ENCODE assay signal across 8 cellular contexts in the genomic region with DNA sequence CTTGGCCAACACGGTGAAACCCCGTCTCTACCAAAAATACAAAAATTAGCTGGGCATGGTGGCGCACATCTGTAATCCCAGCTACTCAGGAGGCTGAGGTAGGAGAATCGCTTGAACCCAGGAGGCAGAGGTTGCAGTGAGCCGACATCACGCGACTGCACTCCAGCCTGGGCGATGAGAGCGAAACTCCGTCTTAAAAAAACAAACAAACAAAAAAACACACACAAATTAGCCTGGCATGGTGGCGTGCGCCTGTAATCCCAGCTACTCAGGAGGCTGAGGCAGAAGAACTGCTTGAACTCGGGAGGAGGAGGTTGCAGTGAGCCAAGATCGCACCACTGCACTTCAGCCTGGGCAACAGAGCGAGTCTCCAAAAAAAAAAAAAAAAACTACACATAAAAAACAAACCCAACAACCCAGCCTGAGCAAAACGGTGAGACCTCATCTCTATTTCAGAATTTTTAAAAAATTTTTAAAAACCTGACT. TPM values are rescaled to one million over a fixed set of nuclear protein-coding genes. Genes with fewer than 3 reads are reported as not detected.
A peak's percentile ranks its signal among the peaks of the same experiment; 100 is the strongest.
DNase-seq lines count a peak whose midpoint lies in the region; ATAC-seq and TF ChIP-seq lines count a peak whose summit lies in the region.
"Not testable (repeated sequence)": the region's sequence is repeated elsewhere in the genome, so short reads cannot be mapped to it uniquely, and the experiment has no call there.

No MANE protein-coding gene starts in this region.

- not testable (repeated sequence) for H3K9me2 ChIP-seq in DOHH2 (replicated peaks; ENCODE audit: control insufficient read depth, low read length); OCI-LY7 (ENCODE audit: insufficient read depth, low read length)

- DNase-seq in OCI-LY7 (ENCODE audit: low spot score); activated CD8-positive, alpha-beta T cell treated with anti-CD3 and anti-CD28 coated beads, Interleukin-2, amount 10 ng/mL, durations not matched to agents 7 days and 5 days; brain microvascular endothelial cell; left ventricle myocardium inferior; naive B cell; upper lobe of right lung: not testable (repeated sequence)

- CTCF ChIA-PET in OCI-LY7 (lab: Charles Lee; ENCODE audit: unreplicated experiment) = not testable (repeated sequence)
- CTCF ChIA-PET in activated CD8-positive, alpha-beta T cell treated with anti-CD3 and anti-CD28 coated beads, Interleukin-2, amount 10 ng/mL, durations not matched to agents 7 days and 5 days (lab: Charles Lee) = interaction anchor here (3.0 kb wide), 1 partner anchor 34 kb away, joined by 18 read pairs; no protein-coding TSS in a partner anchor

- not testable (repeated sequence) for BruUV-seq in OCI-LY7 (replicated peaks; lab: Mats Ljungman, UMichigan)

- peak overlapping the region; percentile 72 for H3K27ac Mint-ChIP-seq in activated CD8-positive, alpha-beta T cell treated with anti-CD3 and anti-CD28 coated beads, Interleukin-2, amount 10 ng/mL, durations not matched to agents 7 days and 5 days
- peak overlapping the region; percentile 57 to 96 (median 84) for H3K27ac Mint-ChIP-seq in naive B cell

- H3K79me2 ChIP-seq in DOHH2 (ENCODE audit: control insufficient read depth, low read length) = peaks cover 100% of the 10 kb centered on the region
- peaks cover 100% of the 10 kb centered on the region for H3K79me2 ChIP-seq in OCI-LY7 (ENCODE audit: insufficient read depth, low read depth, low read length)

- not testable (repeated sequence) for ATAC-seq in activated CD8-positive, alpha-beta T cell treated with anti-CD3 and anti-CD28 coated beads, Interleukin-2, amount 10 ng/mL, durations not matched to agents 7 days and 5 days; naive B cell (ENCODE audit: low read depth in 2 of 2); upper lobe of right lung

- peaks cover 92% of the 10 kb centered on the region for H3F3A ChIP-seq in DOHH2 (ENCODE audit: control insufficient read depth, insufficient read depth)

- H3K9ac ChIP-seq in skeletal muscle satellite cell (ENCODE audit: low read depth, low read length) = peak overlapping the region; percentile 28

- H3K4me3 Mint-ChIP-seq in activated CD8-positive, alpha-beta T cell treated with anti-CD3 and anti-CD28 coated beads, Interleukin-2, amount 10 ng/mL, durations not matched to agents 7 days and 5 days = not testable (repeated sequence)
- H3K4me3 Mint-ChIP-seq in naive B cell = peak overlapping the region; percentile 22 to 97 (median 82)

- intact Hi-C loops in OCI-LY7 (cut with micrococcal nuclease; ENCODE audit: unreplicated experiment) = loop anchor here (10.0 kb wide), 1 partner anchor 544 kb away; the partner anchor contains the start of gene SEC23B
- intact Hi-C loops in left ventricle myocardium inferior (cut with micrococcal nuclease); upper lobe of right lung (cut with DNase I): not testable (repeated sequence)

- H2AFZ ChIP-seq in OCI-LY7 (ENCODE audit: low read length) = not testable (repeated sequence)

- H3K9me3 Mint-ChIP-seq in activated CD8-positive, alpha-beta T cell treated with anti-CD3 and anti-CD28 coated beads, Interleukin-2, amount 10 ng/mL, durations not matched to agents 7 days and 5 days (ENCODE audit: insufficient read depth); naive B cell: not testable (repeated sequence)

- peaks cover 75% of the 10 kb centered on the region for H3K36me3 Mint-ChIP-seq in activated CD8-positive, alpha-beta T cell treated with anti-CD3 and anti-CD28 coated beads, Interleukin-2, amount 10 ng/mL, durations not matched to agents 7 days and 5 days (ENCODE audit: low read depth)
- not testable (repeated sequence) for H3K36me3 Mint-ChIP-seq in naive B cell

- not testable (repeated sequence) for TF ChIP-seq CTCF in DOHH2 (IDR thresholded peaks at IDR 0.05; ENCODE audit: low read depth, low read length, poor library complexity, severe bottlenecking); OCI-LY7 (conservative IDR thresholded peaks at IDR 0.05; ENCODE audit: low read length); brain microvascular endothelial cell (IDR thresholded peaks at IDR 0.05; ENCODE audit: low read depth, low read length, missing control alignments); left ventricle myocardium inferior (IDR thresholded peaks at IDR 0.05; ENCODE audit: borderline replicate concordance); upper lobe of right lung (IDR thresholded peaks at IDR 0.05)

- peak overlapping the region; percentile 86 for H3K4me3 ChIP-seq in DOHH2 (ENCODE audit: low read length)
- peak overlapping the region; percentile 97 for H3K4me3 ChIP-seq in OCI-LY7 (ENCODE audit: low read depth, low read length, poor library complexity, severe bottlenecking)
- H3K4me3 ChIP-seq in brain microvascular endothelial cell (ENCODE audit: low read depth, low read length); skeletal muscle satellite cell (ENCODE audit: low read length); upper lobe of right lung: not testable (repeated sequence)
- H3K4me3 ChIP-seq in left ventricle myocardium inferior = peak overlapping the region; percentile 10

- H3K4me2 ChIP-seq in DOHH2 (ENCODE audit: low read length) (peak overlapping the region; percentile 93), OCI-LY7 (ENCODE audit: low read length) (peak overlapping the region; percentile 92), skeletal muscle satellite cell (ENCODE audit: low read length) (peak overlapping the region; percentile 53)

- not testable (repeated sequence) for H3K27me3 Mint-ChIP-seq in activated CD8-positive, alpha-beta T cell treated with anti-CD3 and anti-CD28 coated beads, Interleukin-2, amount 10 ng/mL, durations not matched to agents 7 days and 5 days (ENCODE audit: low read depth); naive B cell

- H3K4me1 ChIP-seq in DOHH2 (ENCODE audit: control insufficient read depth, low read length) (peaks cover 100% of the 10 kb centered on the region), OCI-LY7 (ENCODE audit: insufficient read depth, low read length, poor library complexity, severe bottlenecking) (peaks cover 100% of the 10 kb centered on the region), left ventricle myocardium inferior (peaks cover 87% of the 10 kb centered on the region), skeletal muscle satellite cell (ENCODE audit: control insufficient read depth, insufficient read depth, low read length) (peaks cover 78% of the 10 kb centered on the region), upper lobe of right lung (peaks cover 98% of the 10 kb centered on the region)

- POLR2A ChIA-PET in OCI-LY7 (lab: Charles Lee) = interaction anchor here (0.6 to 4.1 kb wide), 6 partner anchors 8 to 114 kb away, joined by 3 to 28 read pairs (median 6); no protein-coding TSS in a partner anchor
- POLR2A ChIA-PET in activated CD8-positive, alpha-beta T cell treated with anti-CD3 and anti-CD28 coated beads, Interleukin-2, amount 10 ng/mL, durations not matched to agents 7 days and 5 days (lab: Charles Lee) = interaction anchor here (6.3 kb wide), 1 partner anchor 8 kb away, joined by 62 read pairs; the partner anchor contains the start of genes MGME1 and SNX5

- H3K27ac ChIP-seq in DOHH2 (ENCODE audit: low read depth, low read length) (peak overlapping the region; percentile 86), OCI-LY7 (ENCODE audit: low read depth, low read length, poor library complexity, severe bottlenecking) (peak overlapping the region; percentile 55), brain microvascular endothelial cell (peak overlapping the region; percentile 65), left ventricle myocardium inferior (replicated peaks) (peak overlapping the region; percentile 58), upper lobe of right lung (peak overlapping the region; percentile 63)

- H3K9me3 ChIP-seq in DOHH2 (ENCODE audit: control insufficient read depth, insufficient read depth, low read length); OCI-LY7 (ENCODE audit: low read length); left ventricle myocardium inferior (replicated peaks); skeletal muscle satellite cell (replicated peaks; ENCODE audit: low read length); upper lobe of right lung: not testable (repeated sequence)

- H4K20me1 ChIP-seq in DOHH2 (ENCODE audit: control insufficient read depth, insufficient read depth, low read depth, low read length) (peaks cover 70% of the 10 kb centered on the region), OCI-LY7 (ENCODE audit: insufficient read depth, low read length) (peaks cover 74% of the 10 kb centered on the region)

- in situ Hi-C loops in brain microvascular endothelial cell (cut with HindIII; ENCODE audit: low pct_ligation_motif_present, low sequenced_read_pairs) = not testable (repeated sequence)

- not testable (repeated sequence) for H3K27me3 ChIP-seq in DOHH2 (ENCODE audit: control insufficient read depth, low read length); brain microvascular endothelial cell (replicated peaks); left ventricle myocardium inferior (ENCODE audit: low read depth); skeletal muscle satellite cell (ENCODE audit: control insufficient read depth, insufficient read depth, low read length); upper lobe of right lung

- H3K4me1 Mint-ChIP-seq in activated CD8-positive, alpha-beta T cell treated with anti-CD3 and anti-CD28 coated beads, Interleukin-2, amount 10 ng/mL, durations not matched to agents 7 days and 5 days (ENCODE audit: low read depth) = peaks cover 91% of the 10 kb centered on the region
- H3K4me1 Mint-ChIP-seq in naive B cell = peaks cover 69 to 98% (median 91%) of the 10 kb centered on the region in 3 donors

- H3K36me3 ChIP-seq in DOHH2 (ENCODE audit: control insufficient read depth, low read length) (peaks cover 97% of the 10 kb centered on the region), OCI-LY7 (ENCODE audit: insufficient read depth, low read length) (peaks cover 99% of the 10 kb centered on the region), brain microvascular endothelial cell (replicated peaks) (peaks cover 13% of the 10 kb centered on the region), left ventricle myocardium inferior (peaks cover 10% of the 10 kb centered on the region), skeletal muscle satellite cell (ENCODE audit: insufficient read depth, low read length) (peaks cover 26% of the 10 kb centered on the region)
- H3K36me3 ChIP-seq in upper lobe of right lung = not testable (repeated sequence)

RNA-seq across cellular contexts. Expression of gene SNX5, which starts 8.2 kb away (rescaled TPM):
- 183 and 204 TPM in 2 replicates for total RNA-seq in OCI-LY7 (2014; rRNA removed; shearing (Covaris generic))
- 263 and 274 TPM in 2 replicates for total RNA-seq in OCI-LY7 (2022)
- total RNA-seq in activated CD8-positive, alpha-beta T cell treated with anti-CD3 and anti-CD28 coated beads, Interleukin-2, amount 10 ng/mL, durations not matched to agents 7 days and 5 days = 100 to 1,000 TPM; 168 to 177 TPM
- total RNA-seq in left ventricle myocardium inferior = 46.3 TPM
- polyA plus RNA-seq in naive B cell (ENCODE audit: low read depth in 6 of 6) = 100 to 1,000 TPM; 102 to 151 (median 122) TPM
- 109 and 122 TPM in 2 replicates for total RNA-seq in skeletal muscle satellite cell (2012; rRNA removed)
- 86.6 TPM for total RNA-seq in upper lobe of right lung

RNA-seq across cellular contexts. Expression of gene MGME1, which starts 8.4 kb away (rescaled TPM):
- 46.6 and 47.8 TPM in 2 replicates for total RNA-seq in OCI-LY7 (2014; rRNA removed; shearing (Covaris generic))
- 75.6 and 80.1 TPM in 2 replicates for total RNA-seq in OCI-LY7 (2022)
- total RNA-seq in activated CD8-positive, alpha-beta T cell treated with anti-CD3 and anti-CD28 coated beads, Interleukin-2, amount 10 ng/mL, durations not matched to agents 7 days and 5 days = 10 to 100 TPM; 39.4 to 46.9 TPM
- total RNA-seq in left ventricle myocardium inferior = 13.6 TPM
- 10 to 100 TPM; 16.3 to 99.1 (median 43.2) TPM for polyA plus RNA-seq in naive B cell (ENCODE audit: low read depth in 6 of 6)
- total RNA-seq in skeletal muscle satellite cell (2012; rRNA removed) = 6.6 and 12.5 TPM in 2 replicates
- total RNA-seq in upper lobe of right lung = 10.2 TPM
